ENCODE assay signal across 14 cellular contexts in genomic region chr15:66747866-66748265, GRCh38. TPM values are rescaled to one million over a fixed set of nuclear protein-coding genes. Genes with fewer than 3 reads are reported as not detected.
A peak's percentile ranks its signal among the peaks of the same experiment; 100 is the strongest.
DNase-seq lines count a peak whose midpoint lies in the region; ATAC-seq and TF ChIP-seq lines count a peak whose summit lies in the region.
"Had no signal": no experiment of that assay in that cellular context is flagged by ENCODE, and none has a peak within 500 bp of the region (broad histone marks: within the 10 kb centered on the region; RNA-seq: fewer than 3 reads in every experiment).

No MANE protein-coding gene starts in this region.

- H2BK5ac ChIP-seq in mesenchymal stem cell (ENCODE audit: low read depth, low read length, poor library complexity, severe bottlenecking) = no peak overlapping the region

- H4K8ac ChIP-seq in mesenchymal stem cell (ENCODE audit: low read length) = no peak overlapping the region

- H3K23ac ChIP-seq in mesenchymal stem cell (ENCODE audit: low read length in 2 of 2) = no peak overlapping the region

- H2AFZ ChIP-seq in mesenchymal stem cell (ENCODE audit: low read depth, low read length) = no peak overlapping the region

- H3K14ac ChIP-seq in mesenchymal stem cell (ENCODE audit: low read length in 2 of 2) = peak overlapping the region in 1 of 2 experiments; percentile 26

- H2BK12ac ChIP-seq in mesenchymal stem cell (ENCODE audit: low read length in 2 of 2) = peak overlapping the region in 1 of 2 experiments; percentile 13

- H3K4me2 ChIP-seq in mesenchymal stem cell (ENCODE audit: low read length, poor library complexity, severe bottlenecking) = no peak overlapping the region

- peak overlapping the region in 1 of 2 experiments; percentile 40 for H3K4ac ChIP-seq in mesenchymal stem cell (ENCODE audit: low read depth in 1 of 2, low read length in 2 of 2)

- H3K4me1 ChIP-seq in HAP-1 = peaks cover 53% of the 10 kb centered on the region
- peaks cover 90% of the 10 kb centered on the region for H3K4me1 ChIP-seq in adipocyte (ENCODE audit: control insufficient read depth, insufficient read depth, low read length)
- peaks cover 48% of the 10 kb centered on the region for H3K4me1 ChIP-seq in mesenchymal stem cell (ENCODE audit: control insufficient read depth, insufficient read depth, low read depth, low read length)
- peaks cover 4 to 86% (median 37%) of the 10 kb centered on the region in 4 donors for H3K4me1 ChIP-seq in tibial nerve
- peaks cover 90% of the 10 kb centered on the region for H3K4me1 ChIP-seq in lower lobe of right lung

- in situ Hi-C loops in HAP-1 (cut with MboI; ENCODE audit: low sequenced_read_pairs) = no loop called here

- H3K36me3 ChIP-seq in HAP-1 (replicated peaks) (no peaks in the 10 kb centered on the region), adipocyte (ENCODE audit: control insufficient read depth, insufficient read depth, low read length, severe bottlenecking) (peaks cover 19% of the 10 kb centered on the region), mesenchymal stem cell (ENCODE audit: control insufficient read depth in 1 of 2, insufficient read depth in 2 of 2, low read depth in 1 of 2, low read length in 2 of 2) (peaks cover 0 to 18% of the 10 kb centered on the region in 2 experiments), tibial nerve (no peaks in the 10 kb centered on the region), lower lobe of right lung (peaks cover 5% of the 10 kb centered on the region)

- H2BK120ac ChIP-seq in mesenchymal stem cell (ENCODE audit: low read depth, low read length) = no peak overlapping the region

- no peaks in the 10 kb centered on the region for H3K27me3 ChIP-seq in HAP-1 (ENCODE audit: low read depth)
- H3K27me3 ChIP-seq in adipocyte (replicated peaks; ENCODE audit: control insufficient read depth, insufficient read depth, low read length) = no peaks in the 10 kb centered on the region
- H3K27me3 ChIP-seq in mesenchymal stem cell (ENCODE audit: control insufficient read depth in 1 of 2, insufficient read depth in 1 of 2, low read length in 2 of 2) = no peaks in the 10 kb centered on the region
- no peaks in the 10 kb centered on the region for H3K27me3 ChIP-seq in tibial nerve
- H3K27me3 ChIP-seq in lower lobe of right lung (ENCODE audit: low read depth) = no peaks in the 10 kb centered on the region
- H3K27me3 ChIP-seq: BE2C had no signal

- no peak overlapping the region for H4K91ac ChIP-seq in mesenchymal stem cell (ENCODE audit: low read length)

- peak; percentile 62 to 69 for DNase-seq in HAP-1 (ENCODE audit: low spot score in 2 of 2)
- no peak for DNase-seq in adipocyte (ENCODE audit: low read depth)
- no peak for DNase-seq in mesenchymal stem cell
- no peak for DNase-seq in tibial nerve (ENCODE audit: low spot score in 2 of 2)
- DNase-seq in activated CD4-positive, alpha-beta T cell treated with anti-CD3 and anti-CD28 coated beads, Interleukin-2, amount 50 U/mL, for 1 hour = no peak
- no peak for DNase-seq in lower lobe of right lung
- DNase-seq: activated CD4-positive, alpha-beta memory T cell treated with anti-CD3 and anti-CD28 coated beads, Interleukin-2, amount 10 ng/mL, durations not matched to agents 7 days and 5 days; activated T-cell treated with anti-CD3 and anti-CD28 coated beads, Interleukin-2, amount 50 U/mL, for 72 hours; BE2C; mammary epithelial cell; NCI-H1048; NCI-H82 had no signal

- no peak for ATAC-seq in GM21717 (IDR thresholded peaks at IDR 0.05; ENCODE audit: unreplicated experiment)
- no peak for ATAC-seq in lower lobe of right lung
- ATAC-seq: activated T-cell treated with anti-CD3 and anti-CD28 coated beads, Interleukin-2, amount 50 U/mL, for 72 hours; natural killer cell treated with Interleukin-12 subunit alpha and Interleukin-12 subunit beta and Interleukin-15 and Interleukin-18, amount 100 ng/mL, for 72 hours had no signal

- H3K27ac ChIP-seq in mesenchymal stem cell (ENCODE audit: low read length, poor library complexity, severe bottlenecking) (peak overlapping the region; percentile 24), tibial nerve (peak overlapping the region; percentile 4 to 90 (median 40)), lower lobe of right lung (no peak overlapping the region)

- no peaks in the 10 kb centered on the region for H3K9me3 ChIP-seq in HAP-1
- no peaks in the 10 kb centered on the region for H3K9me3 ChIP-seq in adipocyte (ENCODE audit: control insufficient read depth, low read length)
- H3K9me3 ChIP-seq in mesenchymal stem cell (ENCODE audit: control insufficient read depth, low read length) = no peaks in the 10 kb centered on the region
- no peaks in the 10 kb centered on the region for H3K9me3 ChIP-seq in tibial nerve
- no peaks in the 10 kb centered on the region for H3K9me3 ChIP-seq in lower lobe of right lung
- H3K9me3 ChIP-seq: BE2C had no signal

- peaks cover 37% of the 10 kb centered on the region for H3K79me1 ChIP-seq in mesenchymal stem cell (replicated peaks; ENCODE audit: low read length, poor library complexity, severe bottlenecking)

- H3K9ac ChIP-seq in adipocyte (ENCODE audit: low read length) (peak overlapping the region; percentile 74), mesenchymal stem cell (ENCODE audit: low read length) (peak overlapping the region; percentile 74)

- intact Hi-C loops in lower lobe of right lung (cut with DNase I) = no loop called here

- WGBS in mesenchymal stem cell = 89% methylated on average over 1 of the region's 3 CpGs
- WGBS in tibial nerve, 2 donors = 68 to 69% methylated on average over 3 of the region's 3 CpGs

- no peak overlapping the region for H2BK15ac ChIP-seq in mesenchymal stem cell (ENCODE audit: low read depth, poor library complexity, severe bottlenecking)

- TF ChIP-seq POLR2A in tibial nerve (IDR thresholded peaks at IDR 0.05) = no peak

- H3K18ac ChIP-seq in mesenchymal stem cell (ENCODE audit: low read depth in 1 of 2, low read length in 2 of 2) = peak overlapping the region in 1 of 2 experiments; percentile 25

- H3K4me3 ChIP-seq in HAP-1 (no peak overlapping the region), adipocyte (ENCODE audit: low read length) (peak overlapping the region; percentile 55), mesenchymal stem cell (ENCODE audit: insufficient read depth in 1 of 2, low read depth in 1 of 2, low read length in 2 of 2) (peak overlapping the region in 1 of 2 experiments; percentile 9), tibial nerve (no peak overlapping the region), lower lobe of right lung (no peak overlapping the region)

- TF ChIP-seq CTCF in tibial nerve (IDR thresholded peaks at IDR 0.05) (no peak), lower lobe of right lung (IDR thresholded peaks at IDR 0.05) (no peak)

- peak overlapping the region; percentile 54 for H2AK5ac ChIP-seq in mesenchymal stem cell (ENCODE audit: low read length, severe bottlenecking)

- no peak for TF ChIP-seq EP300 in tibial nerve (IDR thresholded peaks at IDR 0.05)

RNA-seq across cellular contexts. Expression of gene SMAD6, which starts 45.8 kb away (rescaled TPM):
- polyA plus RNA-seq in mesenchymal stem cell (2013, experiment 1 of 2) = 5.5 TPM
- polyA plus RNA-seq in mesenchymal stem cell (2013, experiment 2 of 2) = 5.6 TPM
- total RNA-seq in tibial nerve (10 to 100 TPM; 41.9 to 57.2 (median 48.6) TPM), lower lobe of right lung (159 TPM)

Comparison
In these comparisons a context has a peak if more than half of its experiments do, and no peak if none do; other contexts are left out.
1. DNase-seq: peak in HAP-1 (2 of 2); none in adipocyte (single experiment), mesenchymal stem cell (single experiment), tibial nerve (0 of 2), activated CD4-positive, alpha-beta T cell treated with anti-CD3 and anti-CD28 coated beads, Interleukin-2, amount 50 U/mL, for 1 hour (single experiment) and lower lobe of right lung (single experiment).